Comparison of ENCODE assay signal across 33 cellular contexts in genomic region chr10:111531690-111532089, GRCh38.
"Had no signal": no experiment of that assay in that cellular context is flagged by ENCODE, and none has a peak within 500 bp of the region (broad histone marks: within the 10 kb centered on the region; RNA-seq: fewer than 3 reads in every experiment).

No MANE protein-coding gene starts in this region.

- H3K36me3 ChIP-seq: adrenal gland, breast epithelium, MG63, WERI-Rb-1 had no signal

- H3K4me1 ChIP-seq: adrenal gland, body of pancreas, breast epithelium had no signal

- H3K27ac ChIP-seq: adrenal gland, body of pancreas, breast epithelium, WERI-Rb-1 had no signal

- H3K4me3 Mint-ChIP-seq: activated CD4-positive, alpha-beta memory T cell treated with anti-CD3 and anti-CD28 coated beads, Interleukin-2, amount 10 ng/mL, durations not matched to agents 7 days and 5 days; activated CD8-positive, alpha-beta memory T cell treated with anti-CD3 and anti-CD28 coated beads, Interleukin-2, amount 10 ng/mL, durations not matched to agents 7 days and 5 days; activated naive CD4-positive, alpha-beta T cell treated with anti-CD3 and anti-CD28 coated beads for 36 hours; activated T-cell treated with anti-CD3 and anti-CD28 coated beads, Interleukin-2, amount 50 U/mL, for 72 hours had no signal

- FAIRE-seq: astrocyte had no signal

- H3K4me3 ChIP-seq: adrenal gland, body of pancreas, breast epithelium, MG63 had no signal

- H3K9me3 Mint-ChIP-seq: activated CD4-positive, alpha-beta memory T cell treated with anti-CD3 and anti-CD28 coated beads, Interleukin-2, amount 10 ng/mL, durations not matched to agents 7 days and 5 days; activated naive CD4-positive, alpha-beta T cell treated with anti-CD3 and anti-CD28 coated beads for 36 hours; activated T-helper 2 cell treated with anti-CD3 and anti-CD28 coated beads, Interferon-gamma antibody, Interleukin-2, Interleukin-4, amounts not matched to agents 10 μg/mL and 5 μg/mL and 100 μg/mL, durations not matched to agents 14 hours and 24 hours and 36 hours had no signal

- DNase-seq: activated CD4-positive, alpha-beta memory T cell treated with anti-CD3 and anti-CD28 coated beads, Interleukin-2, amount 10 ng/mL, durations not matched to agents 7 days and 5 days; activated CD4-positive, alpha-beta T cell treated with anti-CD3 and anti-CD28 coated beads for 1 hour; activated CD4-positive, alpha-beta T cell treated with anti-CD3 and anti-CD28 coated beads for 48 hours; activated CD4-positive, CD25-positive, alpha-beta regulatory T cell; activated CD8-positive, alpha-beta memory T cell treated with anti-CD3 and anti-CD28 coated beads for 24 hours; activated CD8-positive, alpha-beta memory T cell treated with anti-CD3 and anti-CD28 coated beads, Interleukin-2, amount 10 ng/mL, durations not matched to agents 7 days and 5 days; activated CD8-positive, alpha-beta memory T cell treated with anti-CD3 and anti-CD28 coated beads, Interleukin-2, amount 50 U/mL, for 48 hours; activated gamma-delta T cell treated with Interleukin-2 at 50 U/mL for 16 hours; activated naive CD4-positive, alpha-beta T cell treated with anti-CD3 and anti-CD28 coated beads for 36 hours; activated T-cell treated with anti-CD3 and anti-CD28 coated beads, Interleukin-2, amount 50 U/mL, for 72 hours; adrenal gland; body of pancreas; Kasumi-1; KG1; MG63; NCI-H1048; NCI-H1105 treated with DMSO at 0.1 percent for 48 hours; NCI-H1436; NCI-H1694; NCI-H1930; NCI-H2081 treated with DMSO at 0.1 percent for 48 hours; NCI-H345; NCI-H510A; NCI-H526; NCI-H748 treated with DMSO at 0.1 percent for 48 hours; NK-92 treated with Interleukin-12 subunit alpha and Interleukin-12 subunit beta, amount 100 ng/mL, for 24 hours; Right ventricle myocardium superior; T1000; WERI-Rb-1 had no signal

- H3K36me3 Mint-ChIP-seq: activated CD8-positive, alpha-beta memory T cell treated with anti-CD3 and anti-CD28 coated beads, Interleukin-2, amount 10 ng/mL, durations not matched to agents 7 days and 5 days; activated naive CD4-positive, alpha-beta T cell treated with anti-CD3 and anti-CD28 coated beads, Interleukin-2, amount 50 U/mL, for 72 hours had no signal

- H3K27ac Mint-ChIP-seq: activated CD4-positive, alpha-beta memory T cell treated with anti-CD3 and anti-CD28 coated beads, Interleukin-2, amount 10 ng/mL, durations not matched to agents 7 days and 5 days; activated CD8-positive, alpha-beta memory T cell treated with anti-CD3 and anti-CD28 coated beads, Interleukin-2, amount 10 ng/mL, durations not matched to agents 7 days and 5 days; activated naive CD4-positive, alpha-beta T cell treated with anti-CD3 and anti-CD28 coated beads for 36 hours; activated naive CD4-positive, alpha-beta T cell treated with anti-CD3 and anti-CD28 coated beads, Interleukin-2, amount 50 U/mL, for 72 hours; activated T-cell treated with anti-CD3 and anti-CD28 coated beads, Interleukin-2, amount 50 U/mL, for 72 hours; activated T-helper 2 cell treated with anti-CD3 and anti-CD28 coated beads, Interferon-gamma antibody, Interleukin-2, Interleukin-4, amounts not matched to agents 10 μg/mL and 5 μg/mL and 100 μg/mL, durations not matched to agents 14 hours and 24 hours and 36 hours had no signal

- H3K27me3 ChIP-seq: adrenal gland, body of pancreas, breast epithelium, MG63 had no signal

- H3K4me1 Mint-ChIP-seq: activated CD4-positive, alpha-beta memory T cell treated with anti-CD3 and anti-CD28 coated beads, Interleukin-2, amount 10 ng/mL, durations not matched to agents 7 days and 5 days; activated CD8-positive, alpha-beta memory T cell treated with anti-CD3 and anti-CD28 coated beads, Interleukin-2, amount 10 ng/mL, durations not matched to agents 7 days and 5 days had no signal

- H3K9me3 ChIP-seq: adrenal gland, body of pancreas, breast epithelium, MG63 had no signal
